In genomic region chr11:123173040-123173855, GRCh38 we compare ENCODE assay signal across 12 cellular contexts. TPM values are rescaled to one million over a fixed set of nuclear protein-coding genes. Genes with fewer than 3 reads are reported as not detected.
A peak's percentile ranks its signal among the peaks of the same experiment; 100 is the strongest.
DNase-seq lines count a peak whose midpoint lies in the region; ATAC-seq, FAIRE-seq and TF ChIP-seq lines count a peak whose summit lies in the region.
"Had no signal": no experiment of that assay in that cellular context is flagged by ENCODE, and none has a peak within 500 bp of the region (broad histone marks: within the 10 kb centered on the region; RNA-seq: fewer than 3 reads in every experiment).

No MANE protein-coding gene starts in this region.

- no peak for FAIRE-seq in pancreas (lab: Jason Lieb, UNC)
- FAIRE-seq: H1 had no signal

- H3K9ac ChIP-seq in MM.1S (ENCODE audit: low read length): no peak overlapping the region

- intact Hi-C loops in pancreas (cut with DNase I): no loop called here

- TF ChIP-seq CTCF in pancreas (IDR thresholded peaks at IDR 0.05) (no peak), MM.1S (IDR thresholded peaks at IDR 0.05; ENCODE audit: low read length) (no peak)

- DNase-seq in Daoy (ENCODE audit: low read depth): peak; percentile 90
- peak; percentile 99 for DNase-seq in RPMI7951 (ENCODE audit: low read depth)
- peak in 3 of 6 donors; percentile 21 to 45 (median 30) for DNase-seq in pancreas
- no peak for DNase-seq in C1 segment of cervical spinal cord (lab: John Stamatoyannopoulos, UW)
- DNase-seq in pons (ENCODE audit: low spot score): no peak
- no peak for DNase-seq in MM.1S
- DNase-seq: activated CD4-positive, CD25-positive, alpha-beta regulatory T cell treated with anti-CD3 and anti-CD28 coated beads, Interleukin-2, amount 50 U/mL, for 72 hours; activated effector memory CD4-positive, alpha-beta T cell treated with Interleukin-2 at 50 U/mL for 16 hours; NCI-H1417 treated with DMSO at 0.1 percent for 48 hours had no signal

- H3K36me3 ChIP-seq in pancreas: no peaks in the 10 kb centered on the region
- H3K36me3 ChIP-seq in MM.1S (replicated peaks; ENCODE audit: insufficient read depth, low read length): no peaks in the 10 kb centered on the region

- H3K27ac ChIP-seq in pancreas (no peak overlapping the region), MM.1S (ENCODE audit: low read length) (no peak overlapping the region)

- H3K27me3 ChIP-seq in pancreas: no peaks in the 10 kb centered on the region
- H3K27me3 ChIP-seq in MM.1S (replicated peaks; ENCODE audit: insufficient read depth, low read length): no peaks in the 10 kb centered on the region

- H3K79me2 ChIP-seq in MM.1S (ENCODE audit: low read length): no peaks in the 10 kb centered on the region

- no peaks in the 10 kb centered on the region for H4K20me1 ChIP-seq in MM.1S (ENCODE audit: insufficient read depth, low read length)

- H3K4me1 ChIP-seq in pancreas (no peaks in the 10 kb centered on the region), MM.1S (ENCODE audit: low read length) (no peaks in the 10 kb centered on the region)

- H3K4me3 ChIP-seq in pancreas: no peak overlapping the region
- no peak overlapping the region for H3K4me3 ChIP-seq in MM.1S (ENCODE audit: low read length)

- H3F3A ChIP-seq in MM.1S (ENCODE audit: insufficient read depth, low read length): no peaks in the 10 kb centered on the region

- H2AFZ ChIP-seq in MM.1S (ENCODE audit: low read length): no peak overlapping the region

- H3K4me2 ChIP-seq in MM.1S (ENCODE audit: low read depth, low read length): no peak overlapping the region

- H3K9me3 ChIP-seq in pancreas (no peaks in the 10 kb centered on the region), MM.1S (replicated peaks; ENCODE audit: insufficient read depth, low read length) (no peaks in the 10 kb centered on the region)

- ATAC-seq in esophagus mucosa: peak; percentile 62
- ATAC-seq in pancreas: peak; percentile 53 to 81 (median 72)
- no peak for ATAC-seq in GM18520 (IDR thresholded peaks at IDR 0.05; ENCODE audit: unreplicated experiment)

- no peaks in the 10 kb centered on the region for H3K9me2 ChIP-seq in MM.1S (replicated peaks; ENCODE audit: insufficient read depth, low read length)

- 60 to 71% methylated on average over 4 of the region's 4 CpGs for WGBS in pancreas, 2 donors

RNA-seq across cellular contexts. Expression of gene CLMP, which starts 21.8 kb away (rescaled TPM):
- total RNA-seq in Daoy (2014; rRNA removed; shearing (Covaris generic)): 20.8 and 29.1 TPM in 2 replicates
- total RNA-seq in RPMI7951 (2014; rRNA removed; shearing (Covaris generic)): 42.7 and 44.9 TPM in 2 replicates
- 3.7 TPM for total RNA-seq in esophagus mucosa
- total RNA-seq in pancreas: 1 to 10 TPM in 3 of 6 donors, under 1 TPM in 3; 0.46 to 5.5 (median 2.3) TPM
- 1 to 10 TPM in 1 of 2 donors, under 1 TPM in 1; 0.61 to 1.1 TPM for polyA plus RNA-seq in pancreas

Comparison
In these comparisons a context has a peak if more than half of its experiments do, and no peak if none do; other contexts are left out.
1. DNase-seq: peak in Daoy (single experiment) and RPMI7951 (single experiment); none in C1 segment of cervical spinal cord (0 of 14), pons (single experiment) and MM.1S (single experiment).